ENCODE assay signal across 7 cellular contexts in genomic region chr1:84573481-84573966, GRCh38. TPM values are rescaled to one million over a fixed set of nuclear protein-coding genes. Genes with fewer than 3 reads are reported as not detected.
DNase-seq lines count a peak whose midpoint lies in the region; ATAC-seq and TF ChIP-seq lines count a peak whose summit lies in the region.

No MANE protein-coding gene starts in this region.

- H3K9me3 ChIP-seq in Peyer's patch (no peaks in the 10 kb centered on the region), parathyroid adenoma (ENCODE audit: control insufficient read depth, low read length) (no peaks in the 10 kb centered on the region)

- TF ChIP-seq POLR2A in Peyer's patch (IDR thresholded peaks at IDR 0.05) (no peak), erythroblast (IDR thresholded peaks at IDR 0.05; ENCODE audit: low read length) (peak; percentile 1)

- intact Hi-C loops in head of caudate nucleus (cut with DNase I), result loop anchor here (5.0 kb wide), 1 partner anchor 66 kb away; the partner anchor contains the start of genes GNG5 and SPATA1

- peak overlapping the region; percentile 95 for H3K4me2 ChIP-seq in parathyroid adenoma (ENCODE audit: low read length)

- in situ Hi-C loops in KBM-7 (cut with MboI; ENCODE audit: low pct_unique_long_range_greater_than_20kb, low sequenced_read_pairs), result no loop called here

- H3K27ac ChIP-seq in Peyer's patch (peak overlapping the region; percentile 95 to 99 (median 96)), parathyroid adenoma (peak overlapping the region; percentile 90)

- ATAC-seq in GM19395 (IDR thresholded peaks at IDR 0.05; ENCODE audit: unreplicated experiment), result peak; percentile 15

- peak overlapping the region; percentile 80 for H2AFZ ChIP-seq in parathyroid adenoma

- H3K36me3 ChIP-seq in Peyer's patch (peaks cover 0 to 2% (median 0%) of the 10 kb centered on the region in 3 donors), parathyroid adenoma (ENCODE audit: control insufficient read depth, insufficient read depth, low read length) (no peaks in the 10 kb centered on the region)

- H3K4me3 ChIP-seq in Peyer's patch, result peak overlapping the region; percentile 51 to 73 (median 64)
- H3K4me3 ChIP-seq in parathyroid adenoma (ENCODE audit: low read depth, low read length), result peak overlapping the region; percentile 91

- H3K4me1 ChIP-seq in Peyer's patch (peaks cover 0 to 15% (median 6%) of the 10 kb centered on the region in 4 donors), parathyroid adenoma (peaks cover 2% of the 10 kb centered on the region)

- peak overlapping the region; percentile 35 for H3K9ac ChIP-seq in parathyroid adenoma

- no peaks in the 10 kb centered on the region for H3K79me2 ChIP-seq in parathyroid adenoma

- no peak for DNase-seq in Peyer's patch
- DNase-seq in erythroblast (lab: John Stamatoyannopoulos, UW), result no peak
- DNase-seq in stimulated activated CD4-positive, alpha-beta T cell treated with anti-CD3 and anti-CD28 coated beads, Interleukin-2, amount 100 ng/mL, for 24 hours, result no peak
- no peak for DNase-seq in head of caudate nucleus
- DNase-seq in KBM-7, result no peak

- TF ChIP-seq CTCF in Peyer's patch (IDR thresholded peaks at IDR 0.05) (no peak), parathyroid adenoma (IDR thresholded peaks at IDR 0.05) (no peak)

- no peaks in the 10 kb centered on the region for H3K27me3 ChIP-seq in Peyer's patch
- no peaks in the 10 kb centered on the region for H3K27me3 ChIP-seq in parathyroid adenoma (ENCODE audit: control insufficient read depth, insufficient read depth, low read length)

RNA-seq across cellular contexts. Expression of gene CTBS, which starts 0.7 kb away (rescaled TPM):
- 10 to 100 TPM in 3 of 4 donors, 1 to 10 TPM in 1; 5.0 to 18.4 (median 11.4) TPM for total RNA-seq in Peyer's patch
